1 cellular context compared by ENCODE assay signal in genomic region chr18:13620206-13620672, GRCh38.
TF ChIP-seq lines count a peak whose summit lies in the region.

No MANE protein-coding gene starts in this region.

TF ChIP-seq in WTC11, 78 proteins besides CTCF, POLR2A, EP300 and RAD21 (continued from another document):
- TF ChIP-seq ATF3 (CRISPR knock-in tag; conservative IDR thresholded peaks at IDR 0.05) = no peak
- no peak for TF ChIP-seq ZNF512 (CRISPR knock-in tag; IDR thresholded peaks at IDR 0.05; ENCODE audit: borderline replicate concordance)
- no peak for TF ChIP-seq OVOL2 (CRISPR knock-in tag; IDR thresholded peaks at IDR 0.05; ENCODE audit: borderline replicate concordance)
- TF ChIP-seq NFE2L1 (CRISPR knock-in tag; IDR thresholded peaks at IDR 0.05) = no peak
- TF ChIP-seq AR (CRISPR knock-in tag; IDR thresholded peaks at IDR 0.05) = no peak
